ENCODE assay signal across 19 cellular contexts in the genomic region with DNA sequence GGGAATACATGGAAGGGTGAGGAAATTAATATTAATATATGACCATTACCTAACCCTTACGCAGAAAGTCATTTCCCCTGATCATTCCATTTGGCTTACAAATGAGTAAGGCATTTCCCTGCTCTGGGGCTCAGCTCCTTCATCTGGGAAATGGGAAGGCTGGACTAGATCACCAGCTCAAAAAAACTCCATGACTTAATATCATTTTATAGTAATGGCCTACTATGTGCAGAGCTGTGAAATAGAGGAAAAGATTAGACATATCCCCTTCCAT. TPM values are rescaled to one million over a fixed set of nuclear protein-coding genes. Genes with fewer than 3 reads are reported as not detected.
DNase-seq lines count a peak whose midpoint lies in the region; ATAC-seq and TF ChIP-seq lines count a peak whose summit lies in the region.
"Had no signal": no experiment of that assay in that cellular context is flagged by ENCODE, and none has a peak within 500 bp of the region (broad histone marks: within the 10 kb centered on the region; RNA-seq: fewer than 3 reads in every experiment).

No MANE protein-coding gene starts in this region.

- no peak overlapping the region for H3K4me3 ChIP-seq in SK-N-SH (ENCODE audit: low read depth in 2 of 2, low read length in 1 of 2)
- no peak overlapping the region for H3K4me3 ChIP-seq in esophagus muscularis mucosa
- H3K4me3 ChIP-seq in neutrophil (ENCODE audit: low read depth in 1 of 2, low read length in 1 of 2): no peak overlapping the region
- H3K4me3 ChIP-seq: breast epithelium, MG63, SK-N-MC had no signal

- H3K79me2 ChIP-seq in SK-N-SH (ENCODE audit: insufficient read depth): peaks cover 73% of the 10 kb centered on the region

- H3K4me2 ChIP-seq in SK-N-SH: peak overlapping the region; percentile 46

- POLR2A ChIA-PET in SK-N-SH (lab: Yijun Ruan, JAX): no interaction called here

- CTCF ChIA-PET in SK-N-SH (lab: Yijun Ruan, JAX): interaction anchor here (1.1 to 2.6 kb wide), 3 partner anchors 10 to 45 kb away, joined by 3 to 12 read pairs (median 5); partner anchors contain the start of gene HRH1

- H3F3A ChIP-seq in SK-N-SH (replicated peaks; ENCODE audit: insufficient read depth): peaks cover 64% of the 10 kb centered on the region

- 13% methylated on average over 1 of the region's 1 CpG for WGBS in SK-N-SH (ENCODE audit: low lambda C conversion rate)
- 79% methylated on average over 1 of the region's 1 CpG for WGBS in esophagus muscularis mucosa

- no peaks in the 10 kb centered on the region for H3K9me2 ChIP-seq in SK-N-SH

- TF ChIP-seq POLR2A in esophagus muscularis mucosa (IDR thresholded peaks at IDR 0.05; ENCODE audit: low read depth): no peak

- in situ Hi-C loops in GM13977 (cut with MboI; ENCODE audit: low pct_unique_long_range_greater_than_20kb, low sequenced_read_pairs, unreplicated experiment): no loop called here

- peak overlapping the region; percentile 69; the same call in 1 of the 2 replicates for H3K9ac ChIP-seq in SK-N-SH

- H3K27ac ChIP-seq in SK-N-SH (ENCODE audit: low read depth in 2 of 2, low read length in 1 of 2): peak overlapping the region; percentile 73 to 94; a peak in 3 of 4 replicates
- peak overlapping the region in 3 of 4 donors; percentile 1 to 43 (median 43) for H3K27ac ChIP-seq in esophagus muscularis mucosa (replicated peaks in 1 of 4)
- peak overlapping the region; percentile 70 for H3K27ac ChIP-seq in neutrophil
- H3K27ac ChIP-seq: C4-2B, SK-N-MC had no signal

- TF ChIP-seq RAD21 in SK-N-SH (IDR thresholded peaks at IDR 0.05; ENCODE audit: low read length): no peak

- intact Hi-C loops in esophagus muscularis mucosa (cut with DNase I): no loop called here

- no peak overlapping the region for H2AFZ ChIP-seq in SK-N-SH (ENCODE audit: low read depth)

- no peaks in the 10 kb centered on the region for H3K9me3 ChIP-seq in SK-N-SH
- H3K9me3 ChIP-seq in esophagus muscularis mucosa: no peaks in the 10 kb centered on the region
- H3K9me3 ChIP-seq in neutrophil: no peaks in the 10 kb centered on the region
- H3K9me3 ChIP-seq: breast epithelium, MG63 had no signal

- peaks cover 36 to 40% of the 10 kb centered on the region in 2 experiments for H3K4me1 ChIP-seq in SK-N-SH (ENCODE audit: control insufficient read depth in 1 of 2, insufficient read depth in 2 of 2, low read depth in 1 of 2, low read length in 1 of 2)
- H3K4me1 ChIP-seq in esophagus muscularis mucosa: peaks cover 15 to 49% (median 24%) of the 10 kb centered on the region in 4 donors
- H3K4me1 ChIP-seq in neutrophil (ENCODE audit: control insufficient read depth in 1 of 2, insufficient read depth in 1 of 2, low read depth in 1 of 2, low read length in 1 of 2): peaks cover 63% of the 10 kb centered on the region in 2 experiments
- H3K4me1 ChIP-seq: breast epithelium had no signal

- DNase-seq in GM03348 (ENCODE audit: low spot score): peak; percentile 37
- DNase-seq in SK-N-SH: no peak
- no peak for DNase-seq in esophagus muscularis mucosa (ENCODE audit: extremely low spot score)
- DNase-seq in GM13977 (ENCODE audit: low spot score): no peak
- DNase-seq in NCI-H187 (lab: John Stamatoyannopoulos, UW): no peak
- no peak for DNase-seq in middle frontal gyrus (ENCODE audit: extremely low spot score, low spot score)
- DNase-seq: activated CD4-positive, alpha-beta memory T cell treated with anti-CD3 and anti-CD28 coated beads for 36 hours; activated effector memory CD4-positive, alpha-beta T cell treated with Interleukin-2 at 50 U/mL for 16 hours; left cardiac atrium; MG63; NCI-H1417; NCI-H510A treated with DMSO at 0.1 percent for 48 hours; substantia nigra had no signal

- no peak for ATAC-seq in HG03432 (IDR thresholded peaks at IDR 0.05; ENCODE audit: unreplicated experiment)

- TF ChIP-seq CTCF in SK-N-SH (IDR thresholded peaks at IDR 0.05): no peak
- TF ChIP-seq CTCF in esophagus muscularis mucosa (IDR thresholded peaks at IDR 0.05): no peak
- TF ChIP-seq CTCF in neutrophil (IDR thresholded peaks at IDR 0.05): no peak
- TF ChIP-seq CTCF in GM13977 (IDR thresholded peaks at IDR 0.05; ENCODE audit: extremely low read depth, insufficient read depth, missing control alignments): no peak

- peak in 1 of 2 experiments; percentile 49; a peak in 1 of 4 replicates for TF ChIP-seq EP300 in SK-N-SH (IDR thresholded peaks at IDR 0.05; ENCODE audit: borderline replicate concordance in 1 of 2, low read depth in 1 of 2, low read length in 1 of 2)
- no peak for TF ChIP-seq EP300 in esophagus muscularis mucosa (IDR thresholded peaks at IDR 0.05)

- H3K36me3 ChIP-seq in SK-N-SH (replicated peaks in 1 of 2; ENCODE audit: control insufficient read depth in 1 of 2, insufficient read depth in 2 of 2, low read length in 1 of 2) (peaks cover 0 to 6% of the 10 kb centered on the region in 2 experiments), esophagus muscularis mucosa (no peaks in the 10 kb centered on the region), neutrophil (peaks cover 17% of the 10 kb centered on the region)
- H3K36me3 ChIP-seq: breast epithelium, MG63 had no signal

- no peaks in the 10 kb centered on the region for H3K27me3 ChIP-seq in SK-N-SH (ENCODE audit: insufficient read depth)
- peaks cover 0 to 7% (median 0%) of the 10 kb centered on the region in 4 donors for H3K27me3 ChIP-seq in esophagus muscularis mucosa
- no peaks in the 10 kb centered on the region for H3K27me3 ChIP-seq in neutrophil
- H3K27me3 ChIP-seq: breast epithelium, MG63 had no signal

- no peaks in the 10 kb centered on the region for H4K20me1 ChIP-seq in SK-N-SH (ENCODE audit: insufficient read depth)

TF ChIP-seq in SK-N-SH, 30 proteins besides CTCF, POLR2A, EP300 and RAD21 (continues in another document):
- no peak for TF ChIP-seq SIN3A (IDR thresholded peaks at IDR 0.05; ENCODE audit: borderline replicate concordance, low read depth, low read length)
- TF ChIP-seq GATA2 (CRISPR knock-in tag; IDR thresholded peaks at IDR 0.05): no peak
- no peak for TF ChIP-seq REST (IDR thresholded peaks at IDR 0.05; ENCODE audit: low read depth, low read length)
- TF ChIP-seq FOXM1 (IDR thresholded peaks at IDR 0.05; ENCODE audit: low read depth): no peak
- TF ChIP-seq TEAD4 (IDR thresholded peaks at IDR 0.05; ENCODE audit: borderline replicate concordance, insufficient read depth): no peak
- peak; percentile 22; the same call in 1 of the 2 replicates for TF ChIP-seq MEF2A (IDR thresholded peaks at IDR 0.05; ENCODE audit: borderline replicate concordance, low read depth)
- TF ChIP-seq USF2 (IDR thresholded peaks at IDR 0.05; ENCODE audit: borderline replicate concordance, low read depth, low read length): no peak
- TF ChIP-seq RCOR1 (IDR thresholded peaks at IDR 0.05; ENCODE audit: low read length): no peak
- TF ChIP-seq MXI1 (IDR thresholded peaks at IDR 0.05; ENCODE audit: low read depth, low read length): no peak
- TF ChIP-seq JUND (IDR thresholded peaks at IDR 0.05): peak; percentile 46; the same call in 1 of the 2 replicates
- no peak for TF ChIP-seq TAF1 (IDR thresholded peaks at IDR 0.05; ENCODE audit: borderline replicate concordance, low read depth, low read length)
- no peak for TF ChIP-seq POLR2AphosphoS5 (IDR thresholded peaks at IDR 0.05; ENCODE audit: low read depth, low read length)
- 0 out of 2 replicates have a peak, but pooled peaks have one; percentile 8 for TF ChIP-seq NFIC (IDR thresholded peaks at IDR 0.05; ENCODE audit: borderline replicate concordance)
- TF ChIP-seq ELF1 (IDR thresholded peaks at IDR 0.05): no peak
- no peak for TF ChIP-seq SMC3 (IDR thresholded peaks at IDR 0.05; ENCODE audit: low read depth, low read length)
- TF ChIP-seq RFX5 (IDR thresholded peaks at IDR 0.05; ENCODE audit: low read length): no peak
- no peak for TF ChIP-seq NRF1 (IDR thresholded peaks at IDR 0.05; ENCODE audit: low read depth, low read length)
- no peak for TF ChIP-seq MAX (IDR thresholded peaks at IDR 0.05; ENCODE audit: low read depth)
- peak; percentile 59 for TF ChIP-seq TCF12 (IDR thresholded peaks at IDR 0.05)

RNA-seq across cellular contexts. Expression of gene HRH1, which starts 46.3 kb away (rescaled TPM):
- polyA plus RNA-seq in SK-N-SH (2012; rRNA removed): 6.2 and 7.7 TPM in 2 replicates
- polyA plus RNA-seq in SK-N-SH (2012; cell fraction: cytosol; rRNA removed): 6.9 and 7.3 TPM in 2 replicates
- 3.6 and 7.6 TPM in 2 replicates for polyA plus RNA-seq in SK-N-SH (2012; cell fraction: nucleus; rRNA removed)
- total RNA-seq in esophagus muscularis mucosa: 10 to 100 TPM in 1 of 4 donors, 1 to 10 TPM in 3; 3.7 to 15.9 (median 5.9) TPM
- total RNA-seq: H1 had no signal
